Comparison of ENCODE assay signal across 11 cellular contexts in the genomic region with DNA sequence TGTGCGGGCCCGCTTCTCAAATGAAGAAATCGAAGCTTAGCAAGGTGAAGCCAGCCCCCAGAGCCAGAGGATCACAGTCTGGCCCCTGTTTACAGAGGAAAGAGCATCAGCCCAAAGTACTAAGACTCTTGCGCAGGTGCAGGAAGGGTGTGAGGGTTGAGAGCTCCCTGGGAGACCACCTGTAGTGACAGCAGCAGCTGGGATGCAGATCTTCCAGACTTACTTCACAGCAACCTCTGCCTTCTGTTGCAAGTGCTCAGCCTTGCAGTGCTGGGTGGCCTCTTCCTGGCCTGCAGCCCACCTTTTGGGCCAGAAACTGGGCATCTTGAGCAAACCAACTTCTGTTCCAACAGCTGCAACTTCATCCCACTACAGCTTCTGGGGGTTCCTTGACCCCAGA. TPM values are rescaled to one million over a fixed set of nuclear protein-coding genes. Genes with fewer than 3 reads are reported as not detected.
DNase-seq lines count a peak whose midpoint lies in the region; ATAC-seq and TF ChIP-seq lines count a peak whose summit lies in the region.
"Had no signal": no experiment of that assay in that cellular context is flagged by ENCODE, and none has a peak within 500 bp of the region (broad histone marks: within the 10 kb centered on the region; RNA-seq: fewer than 3 reads in every experiment).

No MANE protein-coding gene starts in this region.

- H3K27me3 ChIP-seq in SJCRH30 (no peaks in the 10 kb centered on the region), iPS-18a (ENCODE audit: control insufficient read depth, insufficient read depth, low read length) (peaks cover 32% of the 10 kb centered on the region), brain microvascular endothelial cell (replicated peaks) (no peaks in the 10 kb centered on the region)

- in situ Hi-C loops in brain microvascular endothelial cell (cut with HindIII; ENCODE audit: low pct_ligation_motif_present, low sequenced_read_pairs) = no loop called here

- H3K4me3 Mint-ChIP-seq in stimulated activated naive CD8-positive, alpha-beta T cell treated with anti-CD3 and anti-CD28 coated beads, Interleukin-15, Interleukin-2, amounts not matched to agents 100 ng/mL and 50 ng/mL, for 24 hours = peak overlapping the region; percentile 33

- peaks cover 46% of the 10 kb centered on the region for H3K27me3 Mint-ChIP-seq in stimulated activated naive CD8-positive, alpha-beta T cell treated with anti-CD3 and anti-CD28 coated beads, Interleukin-15, Interleukin-2, amounts not matched to agents 100 ng/mL and 50 ng/mL, for 24 hours

- no peak overlapping the region for H3K9ac ChIP-seq in iPS-18a (ENCODE audit: low read length)

- no peak for ATAC-seq in stimulated activated naive CD8-positive, alpha-beta T cell treated with anti-CD3 and anti-CD28 coated beads, Interleukin-15, Interleukin-2, amounts not matched to agents 100 U/mL and 50 U/mL, for 24 hours
- no peak for ATAC-seq in GM19463 (IDR thresholded peaks at IDR 0.05; ENCODE audit: unreplicated experiment)

- no peaks in the 10 kb centered on the region for H3K36me3 ChIP-seq in SJCRH30
- no peaks in the 10 kb centered on the region for H3K36me3 ChIP-seq in iPS-18a (ENCODE audit: control insufficient read depth, low read depth, low read length)
- no peaks in the 10 kb centered on the region for H3K36me3 ChIP-seq in brain microvascular endothelial cell (replicated peaks)
- H3K36me3 ChIP-seq: cardiac muscle cell had no signal

- no peak overlapping the region for H3K27ac Mint-ChIP-seq in stimulated activated naive CD8-positive, alpha-beta T cell treated with anti-CD3 and anti-CD28 coated beads, Interleukin-15, Interleukin-2, amounts not matched to agents 100 ng/mL and 50 ng/mL, for 24 hours

- H3K4me1 Mint-ChIP-seq in stimulated activated naive CD8-positive, alpha-beta T cell treated with anti-CD3 and anti-CD28 coated beads, Interleukin-15, Interleukin-2, amounts not matched to agents 100 ng/mL and 50 ng/mL, for 24 hours (ENCODE audit: low read depth) = peaks cover 11% of the 10 kb centered on the region

- H3K4me1 ChIP-seq in SJCRH30 (peaks cover 16% of the 10 kb centered on the region), iPS-18a (ENCODE audit: control insufficient read depth, low read depth, low read length) (no peaks in the 10 kb centered on the region)

- H3K9me3 ChIP-seq in SJCRH30 (replicated peaks) = no peaks in the 10 kb centered on the region
- no peaks in the 10 kb centered on the region for H3K9me3 ChIP-seq in iPS-18a (ENCODE audit: control insufficient read depth, low read depth, low read length)

- H3K27ac ChIP-seq in SJCRH30 = peak overlapping the region; percentile 91
- H3K27ac ChIP-seq in iPS-18a (ENCODE audit: low read length) = no peak overlapping the region
- no peak overlapping the region for H3K27ac ChIP-seq in brain microvascular endothelial cell
- H3K27ac ChIP-seq: C4-2B, cardiac muscle cell had no signal

- no peak for DNase-seq in stimulated activated naive CD8-positive, alpha-beta T cell treated with anti-CD3 and anti-CD28 coated beads, Interleukin-15, Interleukin-2, amounts not matched to agents 100 U/mL and 50 U/mL, for 24 hours
- DNase-seq in SJCRH30 (peak; percentile 92 to 95), GOT3 (lab: John Stamatoyannopoulos, UW) (no peak), brain microvascular endothelial cell (no peak), NCI-H1436 (lab: John Stamatoyannopoulos, UW) (no peak)

- H3K4me3 ChIP-seq in SJCRH30 (peak overlapping the region; percentile 98), iPS-18a (ENCODE audit: low read length) (peak overlapping the region; percentile 62), brain microvascular endothelial cell (ENCODE audit: low read depth, low read length) (no peak overlapping the region)

- no peak for TF ChIP-seq CTCF in brain microvascular endothelial cell (IDR thresholded peaks at IDR 0.05; ENCODE audit: low read depth, low read length, missing control alignments)

- H3K9me3 Mint-ChIP-seq in stimulated activated naive CD8-positive, alpha-beta T cell treated with anti-CD3 and anti-CD28 coated beads, Interleukin-15, Interleukin-2, amounts not matched to agents 100 ng/mL and 50 ng/mL, for 24 hours = no peaks in the 10 kb centered on the region

- no peaks in the 10 kb centered on the region for H3K36me3 Mint-ChIP-seq in stimulated activated naive CD8-positive, alpha-beta T cell treated with anti-CD3 and anti-CD28 coated beads, Interleukin-15, Interleukin-2, amounts not matched to agents 100 ng/mL and 50 ng/mL, for 24 hours (ENCODE audit: low read depth)

RNA-seq across cellular contexts. Expression of a gene that starts 19.7 kb away (rescaled TPM):
- 0.10 TPM in 1 of 2 replicates, not detected in the other for total RNA-seq in SJCRH30 (2014; rRNA removed; shearing (Covaris generic))
- total RNA-seq: cardiac muscle cell, mononuclear cell had no signal

Comparison
In these comparisons a context has a peak if more than half of its experiments do, and no peak if none do; other contexts are left out.
1. DNase-seq: peak in SJCRH30 (2 of 2); none in stimulated activated naive CD8-positive, alpha-beta T cell treated with anti-CD3 and anti-CD28 coated beads, Interleukin-15, Interleukin-2, amounts not matched to agents 100 U/mL and 50 U/mL, for 24 hours (single experiment), GOT3 (single experiment), brain microvascular endothelial cell (single experiment) and NCI-H1436 (single experiment).